1 cellular context compared by ENCODE assay signal in genomic region chr1:3787347-3787710, GRCh38.
TF ChIP-seq lines count a peak whose summit lies in the region.

No MANE protein-coding gene starts in this region.

TF ChIP-seq in WTC11, 78 proteins besides CTCF, POLR2A, EP300 and RAD21 (continued from another document):
- TF ChIP-seq CREB1 (CRISPR knock-in tag; IDR thresholded peaks at IDR 0.05): no peak
- TF ChIP-seq NFATC4 (CRISPR knock-in tag; IDR thresholded peaks at IDR 0.05): no peak
- no peak for TF ChIP-seq NR3C1 (CRISPR knock-in tag; conservative IDR thresholded peaks at IDR 0.05; ENCODE audit: low read depth)
TF ChIP-seq in WTC11: peak in this region for 0.
